Comparison of ENCODE assay signal across 11 cellular contexts in genomic region chr9:95764920-95765319, GRCh38.
DNase-seq lines count a peak whose midpoint lies in the region; ATAC-seq and TF ChIP-seq lines count a peak whose summit lies in the region.
"Had no signal": no experiment of that assay in that cellular context is flagged by ENCODE, and none has a peak within 500 bp of the region (broad histone marks: within the 10 kb centered on the region; RNA-seq: fewer than 3 reads in every experiment).

No MANE protein-coding gene starts in this region.

- TF ChIP-seq CTCF in MCF 10A (IDR thresholded peaks at IDR 0.05; ENCODE audit: unreplicated experiment) (no peak), type B pancreatic cell (conservative IDR thresholded peaks at IDR 0.05) (no peak), endothelial cell (IDR thresholded peaks at IDR 0.05; ENCODE audit: unreplicated experiment) (no peak)

- H3K4me3 ChIP-seq in muscle layer of colon (ENCODE audit: low read depth in 1 of 2, low read length in 2 of 2): peak overlapping the region; percentile 13 to 42
- H3K4me3 ChIP-seq: A549 had no signal

- no peaks in the 10 kb centered on the region for H3K9me3 ChIP-seq in muscle layer of colon (ENCODE audit: low read length)
- H3K9me3 ChIP-seq: A549 had no signal

- peak; percentile 41 to 88 (median 75) for DNase-seq in NCI-H1417 (lab: John Stamatoyannopoulos, UW)
- no peak for DNase-seq in NCI-H1417 treated with DMSO at 0.1 percent for 48 hours (lab: John Stamatoyannopoulos, UW)
- peak; percentile 47 for DNase-seq in MCF 10A (ENCODE audit: unreplicated experiment)
- DNase-seq in type B pancreatic cell (ENCODE audit: extremely low spot score, unreplicated experiment): no peak
- no peak for DNase-seq in KG1 (lab: John Stamatoyannopoulos, UW)
- no peak for DNase-seq in endothelial cell (ENCODE audit: low spot score)
- DNase-seq: immature natural killer cell had no signal

- H3K4me1 ChIP-seq in muscle layer of colon (ENCODE audit: insufficient read depth, low read length): peaks cover 6% of the 10 kb centered on the region
- H3K4me1 ChIP-seq: A549 had no signal

- CTCF ChIA-PET in MCF 10A (lab: Yijun Ruan, JAX): interaction anchor here (0.6 kb wide), 1 partner anchor 38 kb away, joined by 3 read pairs; no protein-coding TSS in a partner anchor

- peak overlapping the region; percentile 58 for H3K27ac ChIP-seq in muscle layer of colon (ENCODE audit: low read depth, low read length)
- H3K27ac ChIP-seq: A549 had no signal

- peaks cover 6% of the 10 kb centered on the region for H3K36me3 Mint-ChIP-seq in MCF 10A (ENCODE audit: insufficient read depth, unreplicated experiment)
- H3K36me3 Mint-ChIP-seq in type B pancreatic cell: no peaks in the 10 kb centered on the region
- H3K36me3 Mint-ChIP-seq in endothelial cell (ENCODE audit: low read depth, unreplicated experiment): no peaks in the 10 kb centered on the region
- H3K36me3 Mint-ChIP-seq: immature natural killer cell had no signal

- no peak overlapping the region for H3K9ac ChIP-seq in muscle layer of colon (ENCODE audit: low read length)

- H3K36me3 ChIP-seq in muscle layer of colon (ENCODE audit: insufficient read depth, low read length): no peaks in the 10 kb centered on the region

- POLR2A ChIA-PET in MCF 10A (lab: Yijun Ruan, JAX): no interaction called here

- ATAC-seq in GM19351 (IDR thresholded peaks at IDR 0.05; ENCODE audit: unreplicated experiment): no peak
- ATAC-seq: A549 had no signal

- intact Hi-C loops in MCF 10A (cut with micrococcal nuclease): no loop called here

- no peaks in the 10 kb centered on the region for H3K27me3 ChIP-seq in muscle layer of colon (ENCODE audit: control insufficient read depth in 1 of 2, insufficient read depth in 2 of 2, low read length in 2 of 2)

- no TSS peak for BruUV-seq in MCF 10A (replicated peaks; lab: Mats Ljungman, UMichigan)

- no peak overlapping the region for H3K27ac Mint-ChIP-seq in MCF 10A (ENCODE audit: low read depth, unreplicated experiment)
- peak overlapping the region; percentile 84 for H3K27ac Mint-ChIP-seq in type B pancreatic cell
- H3K27ac Mint-ChIP-seq in endothelial cell (ENCODE audit: unreplicated experiment): no peak overlapping the region
- H3K27ac Mint-ChIP-seq: activated naive CD4-positive, alpha-beta T cell treated with anti-CD3 and anti-CD28 coated beads, Interleukin-2, amount 50 U/mL, for 24 hours; immature natural killer cell had no signal

- peaks cover 11% of the 10 kb centered on the region for H3K4me1 Mint-ChIP-seq in MCF 10A (ENCODE audit: insufficient read depth, unreplicated experiment)
- H3K4me1 Mint-ChIP-seq in type B pancreatic cell (ENCODE audit: unreplicated experiment): peaks cover 26% of the 10 kb centered on the region
- H3K4me1 Mint-ChIP-seq in endothelial cell (ENCODE audit: unreplicated experiment): peaks cover 3% of the 10 kb centered on the region
- H3K4me1 Mint-ChIP-seq: activated naive CD4-positive, alpha-beta T cell treated with anti-CD3 and anti-CD28 coated beads, Interleukin-2, amount 50 U/mL, for 24 hours had no signal

- H3K27me3 Mint-ChIP-seq in MCF 10A (ENCODE audit: insufficient read depth, unreplicated experiment) (no peaks in the 10 kb centered on the region), type B pancreatic cell (peaks cover 3% of the 10 kb centered on the region), endothelial cell (ENCODE audit: unreplicated experiment) (peaks cover 5% of the 10 kb centered on the region)

- H3K4me3 Mint-ChIP-seq in MCF 10A (ENCODE audit: unreplicated experiment) (peak overlapping the region; percentile 47), type B pancreatic cell (peak overlapping the region; percentile 83), endothelial cell (ENCODE audit: unreplicated experiment) (no peak overlapping the region)
- H3K4me3 Mint-ChIP-seq: activated naive CD4-positive, alpha-beta T cell treated with anti-CD3 and anti-CD28 coated beads, Interleukin-2, amount 50 U/mL, for 24 hours; immature natural killer cell had no signal

- H3K9me3 Mint-ChIP-seq in MCF 10A (ENCODE audit: unreplicated experiment) (no peaks in the 10 kb centered on the region), type B pancreatic cell (peaks cover 5% of the 10 kb centered on the region), endothelial cell (ENCODE audit: unreplicated experiment) (no peaks in the 10 kb centered on the region)
- H3K9me3 Mint-ChIP-seq: activated naive CD4-positive, alpha-beta T cell treated with anti-CD3 and anti-CD28 coated beads, Interleukin-2, amount 50 U/mL, for 24 hours; immature natural killer cell had no signal

Comparison
In these comparisons a context has a peak if more than half of its experiments do, and no peak if none do; other contexts are left out.
1. DNase-seq: peak in NCI-H1417 (3 of 3) and MCF 10A (single experiment); none in NCI-H1417 treated with DMSO at 0.1 percent for 48 hours (single experiment), type B pancreatic cell (single experiment), KG1 (single experiment) and endothelial cell (single experiment).